ENCODE assay signal across 8 cellular contexts in the genomic region with DNA sequence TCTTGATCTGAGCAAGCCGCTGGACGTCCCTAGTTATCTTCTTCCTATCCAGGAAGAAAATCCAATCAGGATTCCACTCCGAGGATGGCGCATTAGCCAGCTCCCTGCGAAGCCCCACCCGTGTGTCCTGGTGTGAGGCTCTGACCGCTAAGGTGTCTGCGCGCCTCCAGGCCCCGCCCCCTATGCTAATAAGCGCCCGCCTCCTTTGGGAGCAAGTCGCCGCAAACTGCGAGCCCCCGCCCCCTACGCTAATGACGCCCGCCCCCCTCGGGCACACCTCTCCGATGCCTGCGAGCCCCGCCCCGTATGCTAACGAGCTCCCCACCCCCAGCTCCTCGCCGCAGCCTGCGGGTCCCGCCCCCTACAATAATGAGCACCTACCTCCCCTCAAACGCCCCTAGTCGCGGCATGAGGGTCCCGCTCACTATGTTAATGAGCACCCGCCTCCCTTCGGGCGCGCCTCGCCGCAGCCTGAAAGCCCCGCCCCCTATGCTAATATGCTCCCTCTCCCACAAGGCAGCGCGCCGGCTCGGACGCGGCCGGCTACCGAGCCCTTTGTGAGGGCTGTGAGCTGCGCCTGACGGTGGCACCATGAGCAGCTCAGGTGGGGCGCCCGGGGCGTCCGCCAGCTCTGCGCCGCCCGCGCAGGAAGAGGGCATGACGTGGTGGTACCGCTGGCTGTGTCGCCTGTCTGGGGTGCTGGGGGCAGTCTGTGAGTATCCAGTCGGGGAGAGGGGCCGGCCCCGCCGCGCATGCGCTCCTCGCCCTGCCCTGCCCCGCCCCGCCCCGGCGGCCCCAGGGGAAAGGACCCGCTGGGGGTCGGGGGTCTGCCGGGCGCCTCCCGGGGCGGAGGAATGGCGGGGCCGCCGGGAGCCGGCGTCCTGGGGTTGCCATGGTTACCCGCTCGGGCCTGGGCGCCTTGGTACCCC. TPM values are rescaled to one million over a fixed set of nuclear protein-coding genes. Genes with fewer than 3 reads are reported as not detected.
DNase-seq lines count a peak whose midpoint lies in the region; ATAC-seq and TF ChIP-seq lines count a peak whose summit lies in the region.

Gene CACFD1 (plus strand): TSS at position 503 of the 929 bp plus-strand sequence. CDS start 89 bp downstream, at position 592.

- peak within 1 kb of the TSS; percentile 56 to 88 (median 79); a peak in 21 of 22 replicates for H3K27ac ChIP-seq in BLaER1 treated with 17β-estradiol and CSF1 and Interleukin-3, amounts not matched to agents 10 nM and 100 nM
- H3K27ac ChIP-seq in right lobe of liver = peak within 1 kb of the TSS; percentile 79 to 99 (median 98)

- H3K4me3 ChIP-seq in BLaER1 treated with 17β-estradiol and CSF1 and Interleukin-3, amounts not matched to agents 10 nM and 100 nM = peak within 1 kb of the TSS; percentile 65 to 84 (median 76)
- peak within 1 kb of the TSS; percentile 43 to 79 (median 72) for H3K4me3 ChIP-seq in right lobe of liver

- no peaks in the 10 kb centered on the region for H3K9me3 ChIP-seq in BLaER1 treated with 17β-estradiol and CSF1 and Interleukin-3, amounts not matched to agents 10 nM and 100 nM (replicated peaks in 1 of 11)
- no peaks in the 10 kb centered on the region for H3K9me3 ChIP-seq in right lobe of liver

- 0% methylated on average over 6 of the region's 86 CpGs for WGBS in right lobe of liver (ENCODE audit: insufficient coverage, low coverage, low lambda C conversion rate, missing lambda C conversion rate)

- peaks cover 30 to 67% (median 57%) of the 10 kb centered on the region in 10 experiments for H3K4me1 ChIP-seq in BLaER1 treated with 17β-estradiol and CSF1 and Interleukin-3, amounts not matched to agents 10 nM and 100 nM
- peaks cover 0 to 22% (median 6%) of the 10 kb centered on the region in 4 donors for H3K4me1 ChIP-seq in right lobe of liver

- intact Hi-C loops in right lobe of liver (cut with DNase I) = no loop called here

- peaks cover 0 to 8% (median 0%) of the 10 kb centered on the region in 11 experiments; a peak in 3 of 22 replicates for H3K36me3 ChIP-seq in BLaER1 treated with 17β-estradiol and CSF1 and Interleukin-3, amounts not matched to agents 10 nM and 100 nM
- H3K36me3 ChIP-seq in right lobe of liver = no peaks in the 10 kb centered on the region

- TF ChIP-seq CTCF in right lobe of liver (IDR thresholded peaks at IDR 0.05) = peak in 1 of 4 donors; percentile 2

- peak; percentile 87 for TF ChIP-seq POLR2A in right lobe of liver (IDR thresholded peaks at IDR 0.05)

- H4K20me1 ChIP-seq in BLaER1 treated with 17β-estradiol and CSF1 and Interleukin-3, amounts not matched to agents 10 nM and 100 nM = peaks cover 0 to 44% (median 41%) of the 10 kb centered on the region in 11 experiments; a peak in 17 of 22 replicates

- no peaks in the 10 kb centered on the region for H3K27me3 ChIP-seq in BLaER1 treated with 17β-estradiol and CSF1 and Interleukin-3, amounts not matched to agents 10 nM and 100 nM
- H3K27me3 ChIP-seq in right lobe of liver = no peaks in the 10 kb centered on the region

- H3K4me2 ChIP-seq in BLaER1 treated with 17β-estradiol and CSF1 and Interleukin-3, amounts not matched to agents 10 nM and 100 nM = peak within 1 kb of the TSS; percentile 85 to 97 (median 91)

- DNase-seq in NCI-H748 (lab: John Stamatoyannopoulos, UW; ENCODE audit: unreplicated experiment) = peak; percentile 100
- DNase-seq in activated CD4-positive, alpha-beta T cell treated with anti-CD3 and anti-CD28 coated beads, Interleukin-2, amount 50 U/mL, for 48 hours = peak; percentile 95
- DNase-seq in dermis microvascular lymphatic vessel endothelial cell (ENCODE audit: low read depth in 2 of 2) = peak; percentile 76 to 96
- peak; percentile 99 for DNase-seq in right lobe of liver
- peak; percentile 93 for DNase-seq in stimulated activated CD4-positive, alpha-beta T cell treated with anti-CD3 and anti-CD28 coated beads, Interleukin-4, amount 100 ng/mL, for 1 hour

- H3K9ac ChIP-seq in BLaER1 treated with 17β-estradiol and CSF1 and Interleukin-3, amounts not matched to agents 10 nM and 100 nM = peak within 1 kb of the TSS; percentile 74 to 91 (median 87)

- ATAC-seq in GM19372 (IDR thresholded peaks at IDR 0.05; ENCODE audit: low read depth, unreplicated experiment) = peak; percentile 66
- peak; percentile 61 for ATAC-seq in HG03521 (IDR thresholded peaks at IDR 0.05; ENCODE audit: unreplicated experiment)
- ATAC-seq in right lobe of liver = peak; percentile 87 to 92 (median 88)

RNA-seq across cellular contexts. Expression of gene CACFD1, which starts in this region (rescaled TPM):
- total RNA-seq in dermis microvascular lymphatic vessel endothelial cell (6.5 and 15.2 TPM in 2 replicates), right lobe of liver (10 to 100 TPM; 23.5 to 39.8 (median 32.9) TPM)

Comparison
In these comparisons a context has a peak if more than half of its experiments do, and no peak if none do; other contexts are left out.
1. Peak in every context shown above with its lines: DNase-seq, ATAC-seq, H3K4me3 ChIP-seq and H3K27ac ChIP-seq.